Comparison of ENCODE assay signal across 23 cellular contexts in the genomic region with DNA sequence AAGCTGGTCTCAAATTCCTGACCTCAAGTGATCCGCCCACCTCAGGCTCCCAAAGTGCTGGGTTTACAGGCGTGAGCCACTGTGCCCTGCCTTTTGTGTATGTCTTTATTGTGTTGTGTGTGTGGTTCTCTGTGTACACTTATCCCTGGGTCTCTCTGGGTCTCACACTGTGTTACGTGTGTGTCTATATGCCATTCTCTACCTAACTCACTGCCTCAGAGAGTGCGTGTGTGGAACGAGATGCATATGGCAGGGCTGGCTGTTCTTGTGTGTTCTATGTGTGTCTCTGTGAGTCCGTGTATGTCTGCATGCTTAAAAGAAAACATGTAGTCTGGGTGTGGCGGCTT. TPM values are rescaled to one million over a fixed set of nuclear protein-coding genes. Genes with fewer than 3 reads are reported as not detected.
"Had no signal": no experiment of that assay in that cellular context is flagged by ENCODE, and none has a peak within 500 bp of the region (broad histone marks: within the 10 kb centered on the region; RNA-seq: fewer than 3 reads in every experiment).

No MANE protein-coding gene starts in this region.

- H3K79me2 ChIP-seq: parathyroid adenoma had no signal

- H3K36me3 ChIP-seq: colonic mucosa, esophagus muscularis mucosa, tibial nerve had no signal

- H3K4me3 ChIP-seq: colonic mucosa, esophagus muscularis mucosa, tibial nerve had no signal

- H3K9me3 Mint-ChIP-seq: activated B cell treated with CpG ODN at 0.5 μM for 24 hours; brain; stimulated activated naive B cell treated with anti-CD40 and anti-IgM and Interleukin-4, amounts not matched to agents 10 μg/mL and 1 μg/mL and 100 μg/mL, for 72 hours had no signal

- H3K9ac ChIP-seq: parathyroid adenoma had no signal

- H3K27me3 ChIP-seq: colonic mucosa, tibial nerve had no signal

- H3K27ac ChIP-seq: colonic mucosa, esophagus muscularis mucosa, parathyroid adenoma, tibial nerve had no signal

- H3K9me3 ChIP-seq: colonic mucosa, esophagus muscularis mucosa, tibial nerve had no signal

- DNase-seq: activated B cell treated with CpG ODN at 0.5 μM for 24 hours; activated CD4-positive, alpha-beta T cell treated with anti-CD3 and anti-CD28 coated beads for 48 hours; activated CD8-positive, alpha-beta memory T cell treated with anti-CD3 and anti-CD28 coated beads, Interleukin-2, amount 50 U/mL, for 4 hours; activated CD8-positive, alpha-beta T cell treated with anti-CD3 and anti-CD28 coated beads, Interleukin-2, amount 10 ng/mL, durations not matched to agents 7 days and 5 days; activated effector memory CD4-positive, alpha-beta T cell treated with anti-CD3 and anti-CD28 coated beads, Interleukin-2, amount 50 U/mL, for 16 hours; activated T-cell treated with anti-CD3 and anti-CD28 coated beads, Interleukin-2, amount 50 U/mL, for 48 hours; amniotic stem cell; central memory CD4-positive, alpha-beta T cell; colonic mucosa; hippocampal formation; mammary epithelial cell; retina; stimulated activated naive B cell treated with anti-CD40 and anti-IgM and Interleukin-4, amounts not matched to agents 10 μg/mL and 1 μg/mL and 100 μg/mL, for 72 hours had no signal

- H3K36me3 Mint-ChIP-seq: activated naive CD8-positive, alpha-beta T cell; brain; stimulated activated naive B cell treated with anti-CD40 and anti-IgM and Interleukin-4, amounts not matched to agents 10 μg/mL and 1 μg/mL and 100 μg/mL, for 72 hours had no signal

- H2AFZ ChIP-seq: parathyroid adenoma had no signal

- H3K4me3 Mint-ChIP-seq: activated B cell treated with CpG ODN at 0.5 μM for 24 hours; activated CD8-positive, alpha-beta T cell treated with anti-CD3 and anti-CD28 coated beads, Interleukin-2, amount 10 ng/mL, durations not matched to agents 7 days and 5 days; activated naive CD8-positive, alpha-beta T cell; brain; stimulated activated naive B cell treated with anti-CD40 and anti-IgM and Interleukin-4, amounts not matched to agents 10 μg/mL and 1 μg/mL and 100 μg/mL, for 72 hours had no signal

- H3K27ac Mint-ChIP-seq: activated B cell treated with CpG ODN at 0.5 μM for 24 hours; activated CD8-positive, alpha-beta T cell treated with anti-CD3 and anti-CD28 coated beads, Interleukin-2, amount 10 ng/mL, durations not matched to agents 7 days and 5 days; activated naive CD8-positive, alpha-beta T cell had no signal

- FAIRE-seq: keratinocyte, TTC549 had no signal

- H3K4me1 ChIP-seq: parathyroid adenoma had no signal

RNA-seq across cellular contexts. Expression of a gene that starts 10.5 kb away (rescaled TPM):
- total RNA-seq: activated B cell treated with CpG ODN at 0.5 μM for 24 hours; activated CD8-positive, alpha-beta T cell treated with anti-CD3 and anti-CD28 coated beads, Interleukin-2, amount 10 ng/mL, durations not matched to agents 7 days and 5 days; esophagus muscularis mucosa; mammary epithelial cell; subcutaneous adipose tissue; T-helper 2 cell treated with Interferon-gamma antibody and Interleukin-4, amounts not matched to agents 100 ng/mL and 5 ng/mL, for 36 hours; tibial nerve had no signal
- polyA plus RNA-seq: keratinocyte, mammary epithelial cell had no signal

RNA-seq across cellular contexts. Expression of a gene that starts 40.0 kb away (rescaled TPM):
- total RNA-seq: activated B cell treated with CpG ODN at 0.5 μM for 24 hours; activated CD8-positive, alpha-beta T cell treated with anti-CD3 and anti-CD28 coated beads, Interleukin-2, amount 10 ng/mL, durations not matched to agents 7 days and 5 days; colonic mucosa; esophagus muscularis mucosa; left lobe of liver; mammary epithelial cell; subcutaneous adipose tissue; T-helper 2 cell treated with Interferon-gamma antibody and Interleukin-4, amounts not matched to agents 100 ng/mL and 5 ng/mL, for 36 hours; tibial nerve had no signal
- polyA plus RNA-seq: keratinocyte, mammary epithelial cell had no signal
